8 cellular contexts compared by ENCODE assay signal in the genomic region with DNA sequence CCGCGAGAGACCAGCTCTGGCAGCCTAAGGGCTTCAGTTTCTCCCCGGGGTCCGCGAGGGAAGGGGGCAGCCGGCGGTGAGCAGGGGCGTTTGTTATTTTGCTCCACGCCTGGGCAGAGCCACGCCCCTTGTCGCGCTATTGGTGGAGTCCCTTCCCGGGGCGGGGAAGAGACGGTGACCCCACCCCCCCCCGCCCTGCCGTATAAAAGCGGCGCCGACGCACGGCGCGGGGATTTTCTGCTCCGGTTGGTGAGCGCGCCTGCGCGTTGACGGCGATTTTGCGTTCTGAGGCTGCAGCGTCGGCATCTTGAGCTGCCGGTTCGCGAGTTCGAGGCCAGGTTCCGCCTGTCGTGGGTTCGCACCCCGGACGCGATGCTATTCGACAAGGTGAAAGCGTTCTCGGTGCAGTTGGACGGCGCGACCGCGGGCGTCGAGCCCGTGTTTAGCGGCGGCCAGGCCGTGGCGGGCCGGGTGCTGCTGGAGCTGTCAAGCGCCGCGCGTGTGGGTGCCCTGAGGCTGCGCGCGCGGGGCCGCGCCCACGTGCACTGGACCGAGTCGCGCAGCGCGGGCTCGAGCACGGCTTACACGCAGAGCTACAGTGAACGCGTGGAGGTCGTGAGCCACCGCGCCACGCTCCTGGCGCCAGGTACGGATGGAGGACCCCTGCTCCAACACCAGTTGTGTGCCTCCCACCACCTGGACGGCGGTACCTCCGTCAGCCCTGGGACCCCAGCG. TPM values are rescaled to one million over a fixed set of nuclear protein-coding genes. Genes with fewer than 3 reads are reported as not detected.
DNase-seq lines count a peak whose midpoint lies in the region; ATAC-seq and TF ChIP-seq lines count a peak whose summit lies in the region.

ARRDC2 (plus strand) TSS at position 232 of the 735 bp plus-strand sequence; CDS start at position 373, 141 bp downstream.

- peaks cover 42% of the 10 kb centered on the region for H3F3A ChIP-seq in PC-9 (ENCODE audit: insufficient read depth, low read depth)

- H3K36me3 Mint-ChIP-seq in activated T-helper 2 cell treated with anti-CD3 and anti-CD28 coated beads, Interferon-gamma antibody, Interleukin-2, Interleukin-4, amounts not matched to agents 10 μg/mL and 5 μg/mL and 100 μg/mL, durations not matched to agents 14 hours and 24 hours and 36 hours (ENCODE audit: low read depth), result peaks cover 54% of the 10 kb centered on the region
- peaks cover 6 to 37% (median 14%) of the 10 kb centered on the region in 5 donors for H3K36me3 Mint-ChIP-seq in naive thymus-derived CD4-positive, alpha-beta T cell

- H3K4me2 ChIP-seq in PC-9, result peak within 1 kb of the TSS; percentile 71

- H3K27me3 Mint-ChIP-seq in activated T-helper 2 cell treated with anti-CD3 and anti-CD28 coated beads, Interferon-gamma antibody, Interleukin-2, Interleukin-4, amounts not matched to agents 10 μg/mL and 5 μg/mL and 100 μg/mL, durations not matched to agents 14 hours and 24 hours and 36 hours (ENCODE audit: low read depth), result no peaks in the 10 kb centered on the region
- no peaks in the 10 kb centered on the region for H3K27me3 Mint-ChIP-seq in naive thymus-derived CD4-positive, alpha-beta T cell

- H3K4me3 Mint-ChIP-seq in activated T-helper 2 cell treated with anti-CD3 and anti-CD28 coated beads, Interferon-gamma antibody, Interleukin-2, Interleukin-4, amounts not matched to agents 10 μg/mL and 5 μg/mL and 100 μg/mL, durations not matched to agents 14 hours and 24 hours and 36 hours (ENCODE audit: low read depth), result peak within 1 kb of the TSS; percentile 85
- H3K4me3 Mint-ChIP-seq in naive thymus-derived CD4-positive, alpha-beta T cell, result peak within 1 kb of the TSS; percentile 86 to 98 (median 92)

- peaks cover 26% of the 10 kb centered on the region for H3K4me1 Mint-ChIP-seq in activated T-helper 2 cell treated with anti-CD3 and anti-CD28 coated beads, Interferon-gamma antibody, Interleukin-2, Interleukin-4, amounts not matched to agents 10 μg/mL and 5 μg/mL and 100 μg/mL, durations not matched to agents 14 hours and 24 hours and 36 hours (ENCODE audit: low read depth)
- peaks cover 16 to 43% (median 33%) of the 10 kb centered on the region in 7 donors for H3K4me1 Mint-ChIP-seq in naive thymus-derived CD4-positive, alpha-beta T cell

- intact Hi-C loops in PC-9 (cut with micrococcal nuclease; ENCODE audit: unreplicated experiment), result loop anchor here (1.0 to 5.0 kb wide), 5 partner anchors 50 to 409 kb away; partner anchors contain the start of genes IFI30 and SSBP4
- intact Hi-C loops in activated T-helper 2 cell treated with anti-CD3 and anti-CD28 coated beads, Interferon-gamma antibody, Interleukin-2, Interleukin-4, amounts not matched to agents 10 μg/mL and 5 μg/mL and 100 μg/mL, durations not matched to agents 14 hours and 24 hours and 36 hours (cut with micrococcal nuclease), result loop anchor here (1.0 to 10.0 kb wide), 4 partner anchors 15 to 157 kb away; no protein-coding TSS in a partner anchor
- intact Hi-C loops in naive thymus-derived CD4-positive, alpha-beta T cell (cut with micrococcal nuclease), result loop anchor here (1.0 to 5.0 kb wide), 8 partner anchors 13 to 589 kb away; partner anchors contain the start of gene LSM4 (in 1 of the 2)

- POLR2A ChIA-PET in PC-9 (lab: Charles Lee; ENCODE audit: unreplicated experiment), result interaction anchor here (0.7 kb wide), 1 partner anchor 204 kb away, joined by 10 read pairs; no protein-coding TSS in a partner anchor
- POLR2A ChIA-PET in naive thymus-derived CD4-positive, alpha-beta T cell (lab: Charles Lee), result interaction anchor here (0.7 to 28.2 kb wide), 12 partner anchors 12 to 272 kb away, joined by 3 to 961 read pairs (median 4); partner anchors contain the start of genes MAST3, PIK3R2 and SLC5A5

- peaks cover 32% of the 10 kb centered on the region for H4K20me1 ChIP-seq in PC-9 (ENCODE audit: insufficient read depth)

- CTCF ChIA-PET in PC-9 (lab: Charles Lee), result interaction anchor here (0.6 to 0.7 kb wide), 8 partner anchors 11 to 174 kb away, joined by 3 to 12 read pairs (median 4); no protein-coding TSS in a partner anchor
- CTCF ChIA-PET in naive thymus-derived CD4-positive, alpha-beta T cell (lab: Charles Lee), result interaction anchor here (0.6 to 12.8 kb wide), 12 partner anchors 11 to 90 kb away, joined by 3 to 147 read pairs (median 4); partner anchors contain the start of gene MAST3

- no peaks in the 10 kb centered on the region for H3K9me2 ChIP-seq in PC-9 (ENCODE audit: insufficient read depth)

- BruUV-seq in PC-9 (replicated peaks; lab: Mats Ljungman, UMichigan), result no TSS peak

- H3K36me3 ChIP-seq in PC-9 (ENCODE audit: low read depth), result peaks cover 31% of the 10 kb centered on the region
- H3K36me3 ChIP-seq in naive thymus-derived CD4-positive, alpha-beta T cell (ENCODE audit: control insufficient read depth in 2 of 3, insufficient read depth in 3 of 3, low read length in 3 of 3), result peaks cover 0 to 46% (median 14%) of the 10 kb centered on the region in 3 experiments

- H3K27ac Mint-ChIP-seq in activated T-helper 2 cell treated with anti-CD3 and anti-CD28 coated beads, Interferon-gamma antibody, Interleukin-2, Interleukin-4, amounts not matched to agents 10 μg/mL and 5 μg/mL and 100 μg/mL, durations not matched to agents 14 hours and 24 hours and 36 hours, result peak within 1 kb of the TSS; percentile 84
- peak within 1 kb of the TSS; percentile 78 to 99 (median 95) for H3K27ac Mint-ChIP-seq in naive thymus-derived CD4-positive, alpha-beta T cell

- TF ChIP-seq CTCF in GM12875 (IDR thresholded peaks at IDR 0.05; ENCODE audit: borderline replicate concordance, insufficient read depth, low read depth, low read length) (no peak), PC-9 (conservative IDR thresholded peaks at IDR 0.05) (no peak), fibroblast of mammary gland (conservative IDR thresholded peaks at IDR 0.05; ENCODE audit: control insufficient read depth, insufficient read depth, low read depth, low read length) (no peak)

- no peaks in the 10 kb centered on the region for H3K9me3 Mint-ChIP-seq in activated T-helper 2 cell treated with anti-CD3 and anti-CD28 coated beads, Interferon-gamma antibody, Interleukin-2, Interleukin-4, amounts not matched to agents 10 μg/mL and 5 μg/mL and 100 μg/mL, durations not matched to agents 14 hours and 24 hours and 36 hours
- H3K9me3 Mint-ChIP-seq in naive thymus-derived CD4-positive, alpha-beta T cell, result peaks cover 0 to 2% (median 0%) of the 10 kb centered on the region in 11 donors

- peaks cover 15% of the 10 kb centered on the region for H3K79me2 ChIP-seq in PC-9 (ENCODE audit: low read depth)

- DNase-seq in PC-9 (peak; percentile 69 to 77), fibroblast of mammary gland (ENCODE audit: low read depth) (peak; percentile 88)
- DNase-seq in activated T-helper 2 cell treated with anti-CD3 and anti-CD28 coated beads, Interferon-gamma antibody, Interleukin-2, Interleukin-4, amounts not matched to agents 10 μg/mL and 5 μg/mL and 100 μg/mL, durations not matched to agents 14 hours and 24 hours and 36 hours (ENCODE audit: low spot score), result peak; percentile 87
- peak; percentile 80 to 93 (median 88) for DNase-seq in naive thymus-derived CD4-positive, alpha-beta T cell
- peak; percentile 71 to 78 for DNase-seq in stimulated activated CD8-positive, alpha-beta memory T cell treated with anti-CD3 and anti-CD28 coated beads, Interleukin-7, amount 100 ng/mL, for 48 hours (ENCODE audit: extremely low read depth in 1 of 2, low read depth in 1 of 2)

- no peak within 1 kb of the TSS for H2AFZ ChIP-seq in PC-9

- H3K4me1 ChIP-seq in PC-9 (replicated peaks; ENCODE audit: insufficient read depth), result peaks cover 7% of the 10 kb centered on the region; the same call in 1 of the 2 replicates
- peaks cover 21 to 38% of the 10 kb centered on the region in 2 donors for H3K4me1 ChIP-seq in naive thymus-derived CD4-positive, alpha-beta T cell (ENCODE audit: control insufficient read depth in 2 of 2, insufficient read depth in 2 of 2, low read length in 2 of 2)

- H3K27me3 ChIP-seq in PC-9 (ENCODE audit: insufficient read depth, low read depth), result no peaks in the 10 kb centered on the region
- no peaks in the 10 kb centered on the region for H3K27me3 ChIP-seq in naive thymus-derived CD4-positive, alpha-beta T cell (ENCODE audit: control insufficient read depth in 2 of 2, insufficient read depth in 2 of 2, low read length in 2 of 2)

- ATAC-seq in HG03571 (IDR thresholded peaks at IDR 0.05; ENCODE audit: unreplicated experiment) (peak; percentile 39), GM18502 (IDR thresholded peaks at IDR 0.05; ENCODE audit: poor library complexity, unreplicated experiment) (no peak)
- peak; percentile 89 for ATAC-seq in naive thymus-derived CD4-positive, alpha-beta T cell

- H3K4me3 ChIP-seq in GM12875 (ENCODE audit: low read depth, low read length) (peak within 1 kb of the TSS; percentile 33), PC-9 (peak within 1 kb of the TSS; percentile 29), fibroblast of mammary gland (ENCODE audit: control insufficient read depth, low read depth, low read length) (peak within 1 kb of the TSS; percentile 44)
- H3K4me3 ChIP-seq in naive thymus-derived CD4-positive, alpha-beta T cell (ENCODE audit: low read length), result peak within 1 kb of the TSS; percentile 79

- no peaks in the 10 kb centered on the region for H3K9me3 ChIP-seq in PC-9 (ENCODE audit: insufficient read depth, low read depth)
- H3K9me3 ChIP-seq in naive thymus-derived CD4-positive, alpha-beta T cell (ENCODE audit: control insufficient read depth in 2 of 3, low read length in 3 of 3), result no peaks in the 10 kb centered on the region

- H3K27ac ChIP-seq in PC-9, result no peak within 1 kb of the TSS
- H3K27ac ChIP-seq in naive thymus-derived CD4-positive, alpha-beta T cell (ENCODE audit: low read depth, low read length), result peak within 1 kb of the TSS; percentile 91

RNA-seq across cellular contexts. Expression of gene ARRDC2, which starts in this region (rescaled TPM):
- 15.5 and 20.6 TPM in 2 replicates for total RNA-seq in PC-9 (2021)
- total RNA-seq in activated T-helper 2 cell treated with anti-CD3 and anti-CD28 coated beads, Interferon-gamma antibody, Interleukin-2, Interleukin-4, amounts not matched to agents 10 μg/mL and 5 μg/mL and 100 μg/mL, durations not matched to agents 14 hours and 24 hours and 36 hours, result 39.2 and 40.5 TPM in 2 replicates
- total RNA-seq in naive thymus-derived CD4-positive, alpha-beta T cell, result 100 to 1,000 TPM in 4 of 5 experiments, 10 to 100 TPM in 1; 77.2 to 237 (median 152) TPM
- polyA plus RNA-seq in naive thymus-derived CD4-positive, alpha-beta T cell, result 10 to 100 TPM; 31.8 to 60.1 TPM

Comparison
In these comparisons a context has a peak if more than half of its experiments do, and no peak if none do; other contexts are left out.
1. H3K4me3 ChIP-seq: peak in every context shown above with its lines; median percentile 79 in naive thymus-derived CD4-positive, alpha-beta T cell; 44 in fibroblast of mammary gland; 33 in GM12875; 29 in PC-9.